27 cellular contexts compared by ENCODE assay signal in genomic region chr9:1171541-1171940, GRCh38.
"Had no signal": no experiment of that assay in that cellular context is flagged by ENCODE, and none has a peak within 500 bp of the region (broad histone marks: within the 10 kb centered on the region; RNA-seq: fewer than 3 reads in every experiment).

No MANE protein-coding gene starts in this region.

- H3K4me2 ChIP-seq: SK-N-SH had no signal

- H3K9me2 ChIP-seq: SK-N-SH had no signal

- H3K27ac Mint-ChIP-seq: activated CD8-positive, alpha-beta T cell treated with anti-CD3 and anti-CD28 coated beads for 36 hours; activated naive CD4-positive, alpha-beta T cell treated with anti-CD3 and anti-CD28 coated beads, Interleukin-2, amount 50 U/mL, for 72 hours; activated T-cell treated with anti-CD3 and anti-CD28 coated beads, Interleukin-2, amount 50 U/mL, for 72 hours; activated T-helper 2 cell treated with anti-CD3 and anti-CD28 coated beads, Interferon-gamma antibody, Interleukin-2, Interleukin-4, amounts not matched to agents 10 μg/mL and 5 μg/mL and 100 μg/mL, durations not matched to agents 14 hours and 24 hours and 36 hours had no signal

- H3K4me3 Mint-ChIP-seq: activated CD8-positive, alpha-beta T cell treated with anti-CD3 and anti-CD28 coated beads for 36 hours; activated T-cell treated with anti-CD3 and anti-CD28 coated beads, Interleukin-2, amount 50 U/mL, for 72 hours had no signal

- H3K36me3 ChIP-seq: Peyer's patch, SJCRH30, WERI-Rb-1 had no signal

- H3K4me1 ChIP-seq: Peyer's patch had no signal

- ATAC-seq: activated CD8-positive, alpha-beta T cell treated with anti-CD3 and anti-CD28 coated beads for 36 hours; activated naive CD4-positive, alpha-beta T cell treated with anti-CD3 and anti-CD28 coated beads, Interleukin-2, amount 50 U/mL, for 72 hours; activated T-cell treated with anti-CD3 and anti-CD28 coated beads, Interleukin-2, amount 50 U/mL, for 72 hours had no signal

- DNase-seq: activated CD4-positive, alpha-beta T cell treated with anti-CD3 and anti-CD28 coated beads for 4 hours; activated CD8-positive, alpha-beta memory T cell treated with anti-CD3 and anti-CD28 coated beads, Interleukin-2, amount 50 U/mL, for 4 hours; activated CD8-positive, alpha-beta T cell treated with anti-CD3 and anti-CD28 coated beads for 36 hours; activated T-cell treated with anti-CD3 and anti-CD28 coated beads, Interleukin-2, amount 50 U/mL, for 72 hours; anterior cingulate cortex; cerebellar nuclear complex; Kasumi-1; KBM-7; NCI-H1048; NCI-H1417 treated with DMSO at 0.1 percent for 48 hours; NCI-H1694; NCI-H2029 treated with DMSO at 0.1 percent for 48 hours; NCI-H2171; NCI-H2227 treated with DMSO at 0.1 percent for 48 hours; NCI-H446 treated with DMSO at 0.1 percent for 48 hours; NCI-H524 treated with DMSO at 0.1 percent for 48 hours; NCI-H82; OCI-M1; Peyer's patch; Right ventricle myocardium superior; SJCRH30; SK-N-SH; T-helper 1 cell; WERI-Rb-1 had no signal

- H3K27ac ChIP-seq: Peyer's patch, RWPE1, SJCRH30, WERI-Rb-1 had no signal

- H3K9me3 ChIP-seq: Peyer's patch, SK-N-SH had no signal

- H3K4me3 ChIP-seq: Peyer's patch, SJCRH30 had no signal
